10 cellular contexts compared by ENCODE assay signal in genomic region chr3:124535306-124535705, GRCh38.
"Had no signal": no experiment of that assay in that cellular context is flagged by ENCODE, and none has a peak within 500 bp of the region (broad histone marks: within the 10 kb centered on the region; RNA-seq: fewer than 3 reads in every experiment).

No MANE protein-coding gene starts in this region.

- H3K9me3 Mint-ChIP-seq: IgD-negative memory B cell had no signal

- H3K27ac ChIP-seq: HL-60 had no signal

- H3K4me3 Mint-ChIP-seq: IgD-negative memory B cell had no signal

- H3K4me1 Mint-ChIP-seq: IgD-negative memory B cell had no signal

- H3K36me3 Mint-ChIP-seq: IgD-negative memory B cell had no signal

- H3K4me3 ChIP-seq: K562 had no signal

- DNase-seq: IMR-90, Karpas-422, Kasumi-1, KBM-7, KG1 had no signal

- FAIRE-seq: HepG2, HTR-8/SVneo, K562 had no signal

- H3K27ac Mint-ChIP-seq: IgD-negative memory B cell had no signal

- ATAC-seq: HepG2, K562 had no signal
